2 cellular contexts compared by ENCODE assay signal in the genomic region with DNA sequence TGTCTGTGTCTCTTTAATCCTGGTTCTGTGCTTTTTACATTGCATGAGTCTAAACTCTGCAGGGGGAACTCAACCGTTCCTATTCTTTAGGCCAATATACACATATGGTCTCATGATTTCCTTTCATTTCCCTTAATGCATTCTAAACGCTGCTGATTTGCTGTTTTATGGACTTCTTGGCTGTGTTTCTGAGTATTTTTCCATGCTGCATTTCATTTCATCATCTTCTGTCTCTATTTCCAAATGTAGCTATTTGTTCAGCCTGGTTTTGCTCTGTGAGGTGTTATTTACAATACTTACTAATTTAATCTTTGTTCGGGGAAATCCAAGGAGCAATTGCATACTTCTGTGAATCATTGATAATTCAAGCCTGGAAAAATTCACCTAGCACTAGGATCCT.
TF ChIP-seq lines count a peak whose summit lies in the region.

No MANE protein-coding gene starts in this region.

TF ChIP-seq in liver, 16 proteins besides CTCF, POLR2A, EP300 and RAD21 (continued from another document):
- TF ChIP-seq, protein P1, sequence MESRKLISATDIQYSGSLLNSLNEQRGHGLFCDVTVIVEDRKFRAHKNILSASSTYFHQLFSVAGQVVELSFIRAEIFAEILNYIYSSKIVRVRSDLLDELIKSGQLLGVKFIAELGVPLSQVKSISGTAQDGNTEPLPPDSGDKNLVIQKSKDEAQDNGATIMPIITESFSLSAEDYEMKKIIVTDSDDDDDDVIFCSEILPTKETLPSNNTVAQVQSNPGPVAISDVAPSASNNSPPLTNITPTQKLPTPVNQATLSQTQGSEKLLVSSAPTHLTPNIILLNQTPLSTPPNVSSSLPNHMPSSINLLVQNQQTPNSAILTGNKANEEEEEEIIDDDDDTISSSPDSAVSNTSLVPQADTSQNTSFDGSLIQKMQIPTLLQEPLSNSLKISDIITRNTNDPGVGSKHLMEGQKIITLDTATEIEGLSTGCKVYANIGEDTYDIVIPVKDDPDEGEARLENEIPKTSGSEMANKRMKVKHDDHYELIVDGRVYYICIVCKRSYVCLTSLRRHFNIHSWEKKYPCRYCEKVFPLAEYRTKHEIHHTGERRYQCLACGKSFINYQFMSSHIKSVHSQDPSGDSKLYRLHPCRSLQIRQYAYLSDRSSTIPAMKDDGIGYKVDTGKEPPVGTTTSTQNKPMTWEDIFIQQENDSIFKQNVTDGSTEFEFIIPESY (IDR thresholded peaks at IDR 0.05) = peak; percentile 88
- TF ChIP-seq TAF1 (conservative IDR thresholded peaks at IDR 0.05) (no peak), YY1 (IDR thresholded peaks at IDR 0.05) (peak; percentile 78), FOXA2 (IDR thresholded peaks at IDR 0.05) (peak; percentile 88), JUND (IDR thresholded peaks at IDR 0.05) (peak in 1 of 2 donors; percentile 89), RXRA (IDR thresholded peaks at IDR 0.05) (peak in 1 of 2 donors; percentile 86), EGR1 (IDR thresholded peaks at IDR 0.05; ENCODE audit: low read depth in 2 of 2) (peak in 1 of 2 donors; percentile 97), REST (IDR thresholded peaks at IDR 0.05) (peak; percentile 81), NR2F2 (IDR thresholded peaks at IDR 0.05) (no peak), FOXA1 (IDR thresholded peaks at IDR 0.05) (peak; percentile 93), MAX (IDR thresholded peaks at IDR 0.05) (peak; percentile 78), HNF4G (IDR thresholded peaks at IDR 0.05) (no peak), HNF4A (conservative IDR thresholded peaks at IDR 0.05) (peak; percentile 13 to 89)
- TF ChIP-seq, protein P2, sequence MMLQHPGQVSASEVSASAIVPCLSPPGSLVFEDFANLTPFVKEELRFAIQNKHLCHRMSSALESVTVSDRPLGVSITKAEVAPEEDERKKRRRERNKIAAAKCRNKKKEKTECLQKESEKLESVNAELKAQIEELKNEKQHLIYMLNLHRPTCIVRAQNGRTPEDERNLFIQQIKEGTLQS (IDR thresholded peaks at IDR 0.05) = no peak

TF ChIP-seq in HepG2, 621 proteins besides CTCF, POLR2A, EP300 and RAD21 (continued from another document):
- TF ChIP-seq ARID4A (CRISPR knock-in tag; IDR thresholded peaks at IDR 0.05; ENCODE audit: borderline replicate concordance) (no peak), SAFB2 (CRISPR knock-in tag; IDR thresholded peaks at IDR 0.05; ENCODE audit: borderline replicate concordance, low read depth) (no peak), ZNF564 (CRISPR knock-in tag; IDR thresholded peaks at IDR 0.05) (no peak), NFIB (CRISPR knock-in tag; IDR thresholded peaks at IDR 0.05; ENCODE audit: borderline replicate concordance) (no peak), ZNF615 (CRISPR knock-in tag; IDR thresholded peaks at IDR 0.05; ENCODE audit: borderline replicate concordance) (no peak), TCF7L2 (IDR thresholded peaks at IDR 0.05; ENCODE audit: low read depth, low read length) (no peak), ZBTB34 (CRISPR knock-in tag; IDR thresholded peaks at IDR 0.05) (no peak), ZNF232 (CRISPR knock-in tag; IDR thresholded peaks at IDR 0.05; ENCODE audit: borderline replicate concordance) (no peak), AHR (CRISPR knock-in tag; IDR thresholded peaks at IDR 0.05) (no peak), GLI4 (CRISPR knock-in tag; IDR thresholded peaks at IDR 0.05; ENCODE audit: borderline replicate concordance) (no peak), ZNF768 (CRISPR knock-in tag; IDR thresholded peaks at IDR 0.05) (no peak), MAFG (CRISPR knock-in tag; IDR thresholded peaks at IDR 0.05) (no peak), ZNF263 (CRISPR knock-in tag; IDR thresholded peaks at IDR 0.05) (no peak), ZNF740 (CRISPR knock-in tag; IDR thresholded peaks at IDR 0.05) (no peak), DMTF1 (CRISPR knock-in tag; IDR thresholded peaks at IDR 0.05) (no peak), YEATS2 (CRISPR knock-in tag; IDR thresholded peaks at IDR 0.05; ENCODE audit: borderline replicate concordance) (no peak)
- TF ChIP-seq, protein P3, sequence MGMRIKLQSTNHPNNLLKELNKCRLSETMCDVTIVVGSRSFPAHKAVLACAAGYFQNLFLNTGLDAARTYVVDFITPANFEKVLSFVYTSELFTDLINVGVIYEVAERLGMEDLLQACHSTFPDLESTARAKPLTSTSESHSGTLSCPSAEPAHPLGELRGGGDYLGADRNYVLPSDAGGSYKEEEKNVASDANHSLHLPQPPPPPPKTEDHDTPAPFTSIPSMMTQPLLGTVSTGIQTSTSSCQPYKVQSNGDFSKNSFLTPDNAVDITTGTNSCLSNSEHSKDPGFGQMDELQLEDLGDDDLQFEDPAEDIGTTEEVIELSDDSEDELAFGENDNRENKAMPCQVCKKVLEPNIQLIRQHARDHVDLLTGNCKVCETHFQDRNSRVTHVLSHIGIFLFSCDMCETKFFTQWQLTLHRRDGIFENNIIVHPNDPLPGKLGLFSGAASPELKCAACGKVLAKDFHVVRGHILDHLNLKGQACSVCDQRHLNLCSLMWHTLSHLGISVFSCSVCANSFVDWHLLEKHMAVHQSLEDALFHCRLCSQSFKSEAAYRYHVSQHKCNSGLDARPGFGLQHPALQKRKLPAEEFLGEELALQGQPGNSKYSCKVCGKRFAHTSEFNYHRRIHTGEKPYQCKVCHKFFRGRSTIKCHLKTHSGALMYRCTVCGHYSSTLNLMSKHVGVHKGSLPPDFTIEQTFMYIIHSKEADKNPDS (CRISPR knock-in tag; IDR thresholded peaks at IDR 0.05) = no peak
- TF ChIP-seq, protein P4, sequence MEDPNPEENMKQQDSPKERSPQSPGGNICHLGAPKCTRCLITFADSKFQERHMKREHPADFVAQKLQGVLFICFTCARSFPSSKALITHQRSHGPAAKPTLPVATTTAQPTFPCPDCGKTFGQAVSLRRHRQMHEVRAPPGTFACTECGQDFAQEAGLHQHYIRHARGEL (CRISPR knock-in tag; IDR thresholded peaks at IDR 0.05) = no peak
- TF ChIP-seq, protein P5, sequence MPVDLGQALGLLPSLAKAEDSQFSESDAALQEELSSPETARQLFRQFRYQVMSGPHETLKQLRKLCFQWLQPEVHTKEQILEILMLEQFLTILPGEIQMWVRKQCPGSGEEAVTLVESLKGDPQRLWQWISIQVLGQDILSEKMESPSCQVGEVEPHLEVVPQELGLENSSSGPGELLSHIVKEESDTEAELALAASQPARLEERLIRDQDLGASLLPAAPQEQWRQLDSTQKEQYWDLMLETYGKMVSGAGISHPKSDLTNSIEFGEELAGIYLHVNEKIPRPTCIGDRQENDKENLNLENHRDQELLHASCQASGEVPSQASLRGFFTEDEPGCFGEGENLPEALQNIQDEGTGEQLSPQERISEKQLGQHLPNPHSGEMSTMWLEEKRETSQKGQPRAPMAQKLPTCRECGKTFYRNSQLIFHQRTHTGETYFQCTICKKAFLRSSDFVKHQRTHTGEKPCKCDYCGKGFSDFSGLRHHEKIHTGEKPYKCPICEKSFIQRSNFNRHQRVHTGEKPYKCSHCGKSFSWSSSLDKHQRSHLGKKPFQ (CRISPR knock-in tag; IDR thresholded peaks at IDR 0.05; ENCODE audit: insufficient replicate concordance) = no peak
